In the genomic region with DNA sequence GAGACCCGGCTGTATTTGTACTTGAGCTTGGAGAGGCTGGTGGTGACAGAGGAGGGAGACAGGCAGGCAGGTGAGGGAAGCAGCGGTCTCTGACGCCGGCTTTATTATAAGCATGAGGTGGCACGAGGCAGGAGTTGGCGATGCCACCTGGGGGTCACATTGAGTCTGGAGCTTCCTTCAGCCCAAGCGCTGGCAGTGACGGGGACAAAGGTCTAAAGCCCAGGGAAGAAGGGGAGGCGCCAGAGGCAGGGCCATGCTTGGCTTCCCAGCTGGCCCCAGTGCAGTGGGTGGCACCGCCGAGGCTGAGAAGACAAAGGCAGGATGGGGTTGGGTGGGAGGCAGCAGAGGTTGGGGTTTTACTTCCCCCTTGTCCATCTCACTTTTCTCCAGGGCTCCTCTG, we compare ENCODE assay signal across 11 cellular contexts. TPM values are rescaled to one million over a fixed set of nuclear protein-coding genes. Genes with fewer than 3 reads are reported as not detected.
DNase-seq lines count a peak whose midpoint lies in the region; ATAC-seq and TF ChIP-seq lines count a peak whose summit lies in the region.
"Had no signal": no experiment of that assay in that cellular context is flagged by ENCODE, and none has a peak within 500 bp of the region (broad histone marks: within the 10 kb centered on the region; RNA-seq: fewer than 3 reads in every experiment).

No MANE protein-coding gene starts in this region.

- WGBS in heart left ventricle, 4 donors: 89 to 94% (median 90%) methylated on average over 11 of the region's 11 CpGs
- 85 to 92% methylated on average over 11 of the region's 11 CpGs for WGBS in heart right ventricle, 2 donors
- 77 to 90% (median 87%) methylated on average over 11 of the region's 11 CpGs for WGBS in spleen, 5 donors

- H3K36me3 ChIP-seq in heart left ventricle (no peaks in the 10 kb centered on the region), heart right ventricle (no peaks in the 10 kb centered on the region), neural progenitor cell (no peaks in the 10 kb centered on the region), lower lobe of right lung (no peaks in the 10 kb centered on the region), spleen (no peaks in the 10 kb centered on the region)

- H3K4me2 ChIP-seq in neural progenitor cell: no peak overlapping the region

- no peak overlapping the region for H3K27ac Mint-ChIP-seq in neural progenitor cell
- no peak overlapping the region for H3K27ac Mint-ChIP-seq in mesothelial cell of epicardium

- no peak for TF ChIP-seq CTCF in heart left ventricle (IDR thresholded peaks at IDR 0.05)
- TF ChIP-seq CTCF in heart right ventricle (IDR thresholded peaks at IDR 0.05): no peak
- no peak for TF ChIP-seq CTCF in epithelial cell of proximal tubule (conservative IDR thresholded peaks at IDR 0.05; ENCODE audit: low read depth, low read length)
- TF ChIP-seq CTCF in neural progenitor cell (IDR thresholded peaks at IDR 0.05): no peak
- no peak for TF ChIP-seq CTCF in lower lobe of right lung (IDR thresholded peaks at IDR 0.05)
- no peak for TF ChIP-seq CTCF in mesothelial cell of epicardium (IDR thresholded peaks at IDR 0.05; ENCODE audit: unreplicated experiment)
- TF ChIP-seq CTCF in spleen (IDR thresholded peaks at IDR 0.05 in 8 of 11, conservative IDR thresholded peaks at IDR 0.05 in 3 of 11): no peak

- H3K9me3 ChIP-seq in heart left ventricle (no peaks in the 10 kb centered on the region), heart right ventricle (no peaks in the 10 kb centered on the region), neural progenitor cell (ENCODE audit: low read depth) (no peaks in the 10 kb centered on the region), lower lobe of right lung (no peaks in the 10 kb centered on the region), spleen (no peaks in the 10 kb centered on the region)

- H3K9me3 Mint-ChIP-seq in neural progenitor cell (no peaks in the 10 kb centered on the region), mesothelial cell of epicardium (no peaks in the 10 kb centered on the region)

- no peaks in the 10 kb centered on the region for H3K79me2 ChIP-seq in neural progenitor cell (ENCODE audit: low read depth)

- DNase-seq in heart left ventricle (peak in 3 of 5 donors; percentile 21 to 60 (median 28)), heart right ventricle (no peak), NCI-H345 treated with DMSO at 0.1 percent for 48 hours (lab: John Stamatoyannopoulos, UW; ENCODE audit: unreplicated experiment) (peak; percentile 27), epithelial cell of proximal tubule (ENCODE audit: low read depth) (no peak), neural progenitor cell (ENCODE audit: low spot score) (no peak), lower lobe of right lung (no peak), mesothelial cell of epicardium (ENCODE audit: low spot score in 2 of 2, unreplicated experiment in 2 of 2) (no peak), spleen (no peak)
- DNase-seq: Kasumi-1, NCI-H446 had no signal

- H3K4me1 ChIP-seq in heart left ventricle: peaks cover 0 to 77% (median 45%) of the 10 kb centered on the region in 12 donors
- H3K4me1 ChIP-seq in heart right ventricle: peaks cover 13 to 75% (median 43%) of the 10 kb centered on the region in 9 donors
- peaks cover 23% of the 10 kb centered on the region for H3K4me1 ChIP-seq in neural progenitor cell
- H3K4me1 ChIP-seq in lower lobe of right lung: peaks cover 71% of the 10 kb centered on the region
- peaks cover 68 to 91% (median 82%) of the 10 kb centered on the region in 6 donors for H3K4me1 ChIP-seq in spleen

- H3K27me3 ChIP-seq in heart left ventricle (no peaks in the 10 kb centered on the region), heart right ventricle (no peaks in the 10 kb centered on the region), neural progenitor cell (no peaks in the 10 kb centered on the region), lower lobe of right lung (ENCODE audit: low read depth) (no peaks in the 10 kb centered on the region), spleen (replicated peaks in 1 of 7) (peaks cover 0 to 32% (median 0%) of the 10 kb centered on the region in 7 donors)

- H3K27ac ChIP-seq in heart left ventricle (no peak overlapping the region), heart right ventricle (no peak overlapping the region), neural progenitor cell (no peak overlapping the region), lower lobe of right lung (no peak overlapping the region), spleen (no peak overlapping the region)

- H3K4me3 ChIP-seq in heart left ventricle: no peak overlapping the region
- no peak overlapping the region for H3K4me3 ChIP-seq in heart right ventricle
- H3K4me3 ChIP-seq in epithelial cell of proximal tubule (ENCODE audit: low read depth, low read length): peak overlapping the region; percentile 92
- no peak overlapping the region for H3K4me3 ChIP-seq in neural progenitor cell
- no peak overlapping the region for H3K4me3 ChIP-seq in lower lobe of right lung
- H3K4me3 ChIP-seq in spleen: no peak overlapping the region

- H3F3A ChIP-seq in neural progenitor cell (ENCODE audit: low read depth): peaks cover 25% of the 10 kb centered on the region

- no peak overlapping the region for H2AFZ ChIP-seq in neural progenitor cell (replicated peaks)

- no peak for TF ChIP-seq POLR2A in heart left ventricle (IDR thresholded peaks at IDR 0.05)
- TF ChIP-seq POLR2A in spleen (IDR thresholded peaks at IDR 0.05): no peak

- H3K4me1 Mint-ChIP-seq in neural progenitor cell: peaks cover 42% of the 10 kb centered on the region
- H3K4me1 Mint-ChIP-seq in mesothelial cell of epicardium: peaks cover 46% of the 10 kb centered on the region

- H4K20me1 ChIP-seq in neural progenitor cell (ENCODE audit: low read depth): peaks cover 5% of the 10 kb centered on the region

- H3K4me3 Mint-ChIP-seq in neural progenitor cell (no peak overlapping the region), mesothelial cell of epicardium (no peak overlapping the region)

- H3K36me3 Mint-ChIP-seq in neural progenitor cell (no peaks in the 10 kb centered on the region), mesothelial cell of epicardium (no peaks in the 10 kb centered on the region)

- intact Hi-C loops in heart left ventricle (cut with DNase I): loop anchor here in 3 of 10 donors (2.0 to 5.0 kb wide), 3 partner anchors 127 to 232 kb away; no protein-coding TSS in a partner anchor
- intact Hi-C loops in heart right ventricle (cut with DNase I): loop anchor here in 4 of 10 donors (5.0 kb wide), 1 partner anchor 127 kb away; no protein-coding TSS in a partner anchor
- intact Hi-C loops in lower lobe of right lung (cut with DNase I): no loop called here
- intact Hi-C loops in spleen (cut with DNase I; ENCODE audit: low total_unique reads): no loop called here

- ATAC-seq in heart left ventricle (no peak), heart right ventricle (no peak), lower lobe of right lung (no peak)

- no peak overlapping the region for H3K9ac ChIP-seq in neural progenitor cell

- H3K27me3 Mint-ChIP-seq in neural progenitor cell (ENCODE audit: insufficient read depth, low read depth): peaks cover 4% of the 10 kb centered on the region
- H3K27me3 Mint-ChIP-seq in mesothelial cell of epicardium (ENCODE audit: low read depth): peaks cover 23% of the 10 kb centered on the region

RNA-seq across cellular contexts. Expression of gene FXYD2, which starts 4.5 kb away (rescaled TPM):
- total RNA-seq in heart left ventricle: 1 to 10 TPM in 5 of 9 donors, under 1 TPM in 3, not detected in 1; 0.48 to 2.7 (median 1.8) TPM
- polyA plus RNA-seq in heart left ventricle: 1 to 10 TPM in 1 of 2 donors, under 1 TPM in 1; 0.53 to 1.8 TPM
- total RNA-seq in heart right ventricle: 1 to 10 TPM in 7 of 10 donors, under 1 TPM in 3; 0.40 to 3.2 (median 1.4) TPM
- polyA plus RNA-seq in heart right ventricle: 1 to 10 TPM; 1.9 to 6.0 TPM
- 109 and 286 TPM in 2 replicates for total RNA-seq in epithelial cell of proximal tubule
- 1.7 and 1.9 TPM in 2 replicates for total RNA-seq in neural progenitor cell (ENCODE audit: low replicate concordance)
- total RNA-seq in lower lobe of right lung: 2.8 TPM
- total RNA-seq in mesothelial cell of epicardium: 5.7 to 7.1 TPM (median 6.3 TPM) in 3 replicates
- total RNA-seq in spleen: 10 to 100 TPM in 2 of 7 donors, 1 to 10 TPM in 5; 4.7 to 20.0 (median 7.3) TPM
- polyA plus RNA-seq in spleen: 10 to 100 TPM in 1 of 3 donors, 1 to 10 TPM in 2; 8.3 to 18.4 (median 9.8) TPM
- total RNA-seq: H4 had no signal

RNA-seq across cellular contexts. Expression of gene DSCAML1, which starts 23.1 kb away (rescaled TPM):
- total RNA-seq in heart left ventricle: 1 to 10 TPM in 3 of 9 donors, under 1 TPM in 6; 0.05 to 1.7 (median 0.81) TPM
- under 1 TPM; 0.11 to 0.76 TPM for polyA plus RNA-seq in heart left ventricle
- 1 to 10 TPM in 3 of 10 donors, under 1 TPM in 7; 0.23 to 1.5 (median 0.57) TPM for total RNA-seq in heart right ventricle
- polyA plus RNA-seq in heart right ventricle: under 1 TPM; 0.16 to 0.88 TPM
- total RNA-seq in epithelial cell of proximal tubule: 0.29 and 4.0 TPM in 2 replicates
- total RNA-seq in neural progenitor cell (ENCODE audit: low replicate concordance): 0.06 TPM in 2 replicates
- 0.95 TPM for total RNA-seq in lower lobe of right lung
- total RNA-seq in mesothelial cell of epicardium: 2.0 to 3.3 TPM (median 2.5 TPM) in 3 replicates
- total RNA-seq in spleen: 10 to 100 TPM in 1 of 7 donors, 1 to 10 TPM in 5, under 1 TPM in 1; 0.54 to 10.7 (median 3.6) TPM
- polyA plus RNA-seq in spleen: under 1 TPM; 0.07 to 0.41 (median 0.35) TPM
- total RNA-seq: H4 had no signal

RNA-seq across cellular contexts. Expression of gene FXYD6, which starts 56.4 kb away (rescaled TPM):
- total RNA-seq in heart left ventricle: 10 to 100 TPM; 24.6 to 51.2 (median 35.0) TPM
- 10 to 100 TPM; 51.2 to 54.0 TPM for polyA plus RNA-seq in heart left ventricle
- 10 to 100 TPM; 22.0 to 42.5 (median 30.4) TPM for total RNA-seq in heart right ventricle
- 10 to 100 TPM; 62.3 to 65.2 TPM for polyA plus RNA-seq in heart right ventricle
- total RNA-seq in epithelial cell of proximal tubule: 23.9 and 71.2 TPM in 2 replicates
- total RNA-seq in neural progenitor cell (ENCODE audit: low replicate concordance): 95.6 and 123 TPM in 2 replicates
- 61.2 TPM for total RNA-seq in lower lobe of right lung
- total RNA-seq in mesothelial cell of epicardium: 114 to 125 TPM (median 116 TPM) in 3 replicates
- 100 to 1,000 TPM in 5 of 7 donors, 10 to 100 TPM in 2; 75.4 to 230 (median 140) TPM for total RNA-seq in spleen
- 10 to 100 TPM; 40.8 to 71.5 (median 51.4) TPM for polyA plus RNA-seq in spleen

Comparison
In these comparisons a context has a peak if more than half of its experiments do, and no peak if none do; other contexts are left out.
1. DNase-seq: peak in heart left ventricle (3 of 5) and NCI-H345 treated with DMSO at 0.1 percent for 48 hours (single experiment); none in heart right ventricle (0 of 2), epithelial cell of proximal tubule (single experiment), neural progenitor cell (single experiment), lower lobe of right lung (single experiment), mesothelial cell of epicardium (0 of 2) and spleen (single experiment).